ENCODE assay signal across 25 cellular contexts in genomic region chr15:71530116-71530515, GRCh38.
"Had no signal": no experiment of that assay in that cellular context is flagged by ENCODE, and none has a peak within 500 bp of the region (broad histone marks: within the 10 kb centered on the region; RNA-seq: fewer than 3 reads in every experiment).

No MANE protein-coding gene starts in this region.

- H3K27me3 ChIP-seq: adrenal gland, ascending aorta, brain microvascular endothelial cell, foreskin keratinocyte, upper lobe of right lung had no signal

- H3K79me2 ChIP-seq: parathyroid adenoma had no signal

- H3K4me1 Mint-ChIP-seq: activated B cell treated with CpG ODN at 0.5 μM for 24 hours; activated CD4-positive, alpha-beta T cell treated with anti-CD3 and anti-CD28 coated beads for 36 hours; central memory CD8-positive, alpha-beta T cell; stimulated activated memory B cell treated with anti-CD40 and anti-IgM and Interleukin-4, amounts not matched to agents 10 μg/mL and 1 μg/mL and 100 μg/mL, for 72 hours had no signal

- H3K4me1 ChIP-seq: foreskin keratinocyte, parathyroid adenoma, upper lobe of right lung had no signal

- H3K4me3 ChIP-seq: adrenal gland, ascending aorta, dorsolateral prefrontal cortex, upper lobe of right lung had no signal

- H2AFZ ChIP-seq: parathyroid adenoma had no signal

- H3K36me3 Mint-ChIP-seq: activated naive CD8-positive, alpha-beta T cell; stimulated activated memory B cell treated with anti-CD40 and anti-IgM and Interleukin-4, amounts not matched to agents 10 μg/mL and 1 μg/mL and 100 μg/mL, for 72 hours had no signal

- H3K27ac Mint-ChIP-seq: activated B cell treated with CpG ODN at 0.5 μM for 24 hours; activated CD4-positive, alpha-beta T cell treated with anti-CD3 and anti-CD28 coated beads for 36 hours; activated naive CD8-positive, alpha-beta T cell; activated T-helper 2 cell treated with anti-CD3 and anti-CD28 coated beads, Interferon-gamma antibody, Interleukin-2, Interleukin-4, amounts not matched to agents 10 μg/mL and 5 μg/mL and 100 μg/mL, durations not matched to agents 14 hours and 24 hours and 36 hours; effector memory CD8-positive, alpha-beta T cell; stimulated activated memory B cell treated with anti-CD40 and anti-IgM and Interleukin-4, amounts not matched to agents 10 μg/mL and 1 μg/mL and 100 μg/mL, for 72 hours; T-helper 1 cell treated with Interleukin-12 subunit alpha and Interleukin-12 subunit beta and Interleukin-4 antibody, amounts not matched to agents 30 μg/mL and 1 μg/mL, for 36 hours had no signal

- FAIRE-seq: colon, small intestine had no signal

- H3K9me3 ChIP-seq: adrenal gland, ascending aorta, upper lobe of right lung had no signal

- DNase-seq: activated B cell treated with CpG ODN at 0.5 μM for 24 hours; activated CD4-positive, alpha-beta T cell treated with anti-CD3 and anti-CD28 coated beads for 36 hours; activated CD4-positive, alpha-beta T cell treated with anti-CD3 and anti-CD28 coated beads, Interleukin-2, amount 50 U/mL, for 4 hours; activated CD8-positive, alpha-beta memory T cell treated with anti-CD3 and anti-CD28 coated beads, Interleukin-2, amount 50 U/mL, for 48 hours; activated naive CD4-positive, alpha-beta T cell; activated T-cell treated with anti-CD3 and anti-CD28 coated beads, Interleukin-2, amount 50 U/mL, for 4 hours; adrenal gland; brain microvascular endothelial cell; dorsolateral prefrontal cortex; effector memory CD8-positive, alpha-beta T cell; foreskin keratinocyte; mesenchymal stem cell; nephron progenitor cell; T1000; upper lobe of right lung had no signal

- H3K4me3 Mint-ChIP-seq: activated B cell treated with CpG ODN at 0.5 μM for 24 hours; activated CD4-positive, alpha-beta T cell treated with anti-CD3 and anti-CD28 coated beads for 36 hours; activated naive CD8-positive, alpha-beta T cell; activated T-cell treated with anti-CD3 and anti-CD28 coated beads, Interleukin-2, amount 50 U/mL, for 4 hours; central memory CD8-positive, alpha-beta T cell; effector memory CD8-positive, alpha-beta T cell; nephron progenitor cell; stimulated activated memory B cell treated with anti-CD40 and anti-IgM and Interleukin-4, amounts not matched to agents 10 μg/mL and 1 μg/mL and 100 μg/mL, for 72 hours; T-helper 1 cell treated with Interleukin-12 subunit alpha and Interleukin-12 subunit beta and Interleukin-4 antibody, amounts not matched to agents 30 μg/mL and 1 μg/mL, for 36 hours had no signal

- H3K36me3 ChIP-seq: adrenal gland, ascending aorta, brain microvascular endothelial cell, upper lobe of right lung had no signal

- H3K27ac ChIP-seq: adrenal gland, ascending aorta, brain microvascular endothelial cell, dorsolateral prefrontal cortex, foreskin keratinocyte, parathyroid adenoma, upper lobe of right lung had no signal

- H3K9ac ChIP-seq: parathyroid adenoma had no signal

- ATAC-seq: activated CD4-positive, alpha-beta T cell treated with anti-CD3 and anti-CD28 coated beads for 36 hours; activated T-cell treated with anti-CD3 and anti-CD28 coated beads, Interleukin-2, amount 50 U/mL, for 4 hours; effector memory CD8-positive, alpha-beta T cell; foreskin keratinocyte; sciatic nerve; stimulated activated memory B cell treated with anti-CD40 and anti-IgM and Interleukin-4, amounts not matched to agents 10 μg/mL and 1 μg/mL and 100 μg/mL, for 72 hours; upper lobe of right lung had no signal
